16 cellular contexts compared by ENCODE assay signal in the genomic region with DNA sequence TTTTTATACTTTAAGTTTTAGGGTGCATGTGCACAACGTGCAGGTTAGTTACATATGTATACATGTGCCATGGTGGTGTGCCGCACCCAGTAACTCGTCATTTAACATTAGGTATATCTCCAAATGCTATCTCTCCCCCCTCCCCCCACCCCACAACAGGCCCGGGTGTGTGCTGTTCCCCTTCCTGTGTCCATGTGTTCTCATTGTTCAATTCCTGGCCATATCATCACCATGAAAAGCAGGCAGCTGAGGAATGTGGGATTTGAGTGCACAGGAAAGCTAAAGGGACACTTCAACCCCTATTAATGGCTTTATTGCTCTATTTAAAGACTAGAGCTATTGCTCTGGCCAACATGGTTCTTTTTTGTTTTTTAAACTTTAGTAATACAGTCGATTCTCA. TPM values are rescaled to one million over a fixed set of nuclear protein-coding genes. Genes with fewer than 3 reads are reported as not detected.
"Had no signal": no experiment of that assay in that cellular context is flagged by ENCODE, and none has a peak within 500 bp of the region (broad histone marks: within the 10 kb centered on the region; RNA-seq: fewer than 3 reads in every experiment).

No MANE protein-coding gene starts in this region.

RNA-seq across cellular contexts. Expression of a gene that starts 45.0 kb away (rescaled TPM):
- total RNA-seq: endodermal cell; esophagus squamous epithelium; fibroblast of villous mesenchyme; hepatocyte; kidney epithelial cell; left cardiac atrium; left lung; mammary epithelial cell; natural killer cell treated with Interleukin-12 subunit alpha and Interleukin-12 subunit beta and Interleukin-15 and Interleukin-18, amount 100 ng/mL, for 72 hours; neural crest cell; osteocyte; renal cortical epithelial cell; right cardiac atrium; sigmoid colon; spleen; urinary bladder had no signal
- polyA plus RNA-seq: hepatocyte, right cardiac atrium, sigmoid colon, spleen had no signal

RNA-seq across cellular contexts. Expression of a gene that starts 46.5 kb away (rescaled TPM):
- total RNA-seq: esophagus squamous epithelium, left cardiac atrium, mammary epithelial cell, neural crest cell had no signal
- polyA plus RNA-seq: hepatocyte, mammary epithelial cell had no signal
